ENCODE assay signal across 24 cellular contexts in genomic region chr3:124765197-124765596, GRCh38.
"Had no signal": no experiment of that assay in that cellular context is flagged by ENCODE, and none has a peak within 500 bp of the region (broad histone marks: within the 10 kb centered on the region; RNA-seq: fewer than 3 reads in every experiment).

No MANE protein-coding gene starts in this region.

- H3K4me1 ChIP-seq: colonic mucosa had no signal

- ATAC-seq: activated CD8-positive, alpha-beta memory T cell treated with anti-CD3 and anti-CD28 coated beads, Interleukin-2, amount 10 ng/mL, durations not matched to agents 7 days and 5 days; activated CD8-positive, alpha-beta T cell treated with anti-CD3 and anti-CD28 coated beads for 36 hours; activated naive CD8-positive, alpha-beta T cell treated with anti-CD3 and anti-CD28 coated beads, Interleukin-2, amount 50 U/mL, for 24 hours; body of pancreas; heart right ventricle; naive thymus-derived CD8-positive, alpha-beta T cell; stimulated activated naive CD8-positive, alpha-beta T cell treated with anti-CD3 and anti-CD28 coated beads, Interleukin-15, amount 100 ng/mL, for 72 hours; upper lobe of right lung had no signal

- H3K27me3 ChIP-seq: body of pancreas, colonic mucosa, heart right ventricle, ovary, suprapubic skin, upper lobe of right lung had no signal

- H3K36me3 ChIP-seq: ovary, WERI-Rb-1 had no signal

- H3K27ac Mint-ChIP-seq: activated CD4-positive, alpha-beta T cell treated with anti-CD3 and anti-CD28 coated beads, Interleukin-2, amount 10 ng/mL, durations not matched to agents 7 days and 5 days; activated CD8-positive, alpha-beta memory T cell treated with anti-CD3 and anti-CD28 coated beads, Interleukin-2, amount 10 ng/mL, durations not matched to agents 7 days and 5 days; activated CD8-positive, alpha-beta T cell treated with anti-CD3 and anti-CD28 coated beads for 36 hours; activated naive CD4-positive, alpha-beta T cell treated with anti-CD3 and anti-CD28 coated beads, Interleukin-2, amount 10 ng/mL, durations not matched to agents 7 days and 5 days; activated naive CD8-positive, alpha-beta T cell treated with anti-CD3 and anti-CD28 coated beads, Interleukin-2, amount 50 U/mL, for 24 hours; naive thymus-derived CD8-positive, alpha-beta T cell; stimulated activated naive CD8-positive, alpha-beta T cell treated with anti-CD3 and anti-CD28 coated beads, Interleukin-15, amount 100 ng/mL, for 72 hours; T-helper 2 cell treated with Interferon-gamma antibody and Interleukin-4, amounts not matched to agents 5 μg/mL and 100 μg/mL, for 36 hours had no signal

- H3K9me3 Mint-ChIP-seq: activated CD4-positive, alpha-beta T cell treated with anti-CD3 and anti-CD28 coated beads, Interleukin-2, amount 10 ng/mL, durations not matched to agents 7 days and 5 days; activated CD8-positive, alpha-beta T cell treated with anti-CD3 and anti-CD28 coated beads for 36 hours; activated naive CD4-positive, alpha-beta T cell treated with anti-CD3 and anti-CD28 coated beads, Interleukin-2, amount 10 ng/mL, durations not matched to agents 7 days and 5 days; activated naive CD8-positive, alpha-beta T cell treated with anti-CD3 and anti-CD28 coated beads, Interleukin-2, amount 50 U/mL, for 24 hours; naive thymus-derived CD8-positive, alpha-beta T cell; stimulated activated naive CD8-positive, alpha-beta T cell treated with anti-CD3 and anti-CD28 coated beads, Interleukin-15, amount 100 ng/mL, for 72 hours; T-helper 2 cell treated with Interferon-gamma antibody and Interleukin-4, amounts not matched to agents 5 μg/mL and 100 μg/mL, for 36 hours had no signal

- H3K27me3 Mint-ChIP-seq: activated CD4-positive, alpha-beta T cell treated with anti-CD3 and anti-CD28 coated beads, Interleukin-2, amount 10 ng/mL, durations not matched to agents 7 days and 5 days; activated CD8-positive, alpha-beta T cell treated with anti-CD3 and anti-CD28 coated beads for 36 hours had no signal

- H3K4me3 Mint-ChIP-seq: activated CD4-positive, alpha-beta T cell treated with anti-CD3 and anti-CD28 coated beads, Interleukin-2, amount 10 ng/mL, durations not matched to agents 7 days and 5 days; activated CD8-positive, alpha-beta memory T cell treated with anti-CD3 and anti-CD28 coated beads, Interleukin-2, amount 10 ng/mL, durations not matched to agents 7 days and 5 days; activated CD8-positive, alpha-beta T cell treated with anti-CD3 and anti-CD28 coated beads for 36 hours; activated naive CD4-positive, alpha-beta T cell treated with anti-CD3 and anti-CD28 coated beads, Interleukin-2, amount 10 ng/mL, durations not matched to agents 7 days and 5 days; activated naive CD8-positive, alpha-beta T cell treated with anti-CD3 and anti-CD28 coated beads, Interleukin-2, amount 50 U/mL, for 24 hours; naive thymus-derived CD8-positive, alpha-beta T cell; stimulated activated naive CD8-positive, alpha-beta T cell treated with anti-CD3 and anti-CD28 coated beads, Interleukin-15, amount 100 ng/mL, for 72 hours; T-helper 2 cell treated with Interferon-gamma antibody and Interleukin-4, amounts not matched to agents 5 μg/mL and 100 μg/mL, for 36 hours had no signal

- FAIRE-seq: keratinocyte had no signal

- H3K4me3 ChIP-seq: body of pancreas, colonic mucosa, heart right ventricle, lung, ovary, prostate gland, SK-N-MC, suprapubic skin, upper lobe of right lung had no signal

- H3K27ac ChIP-seq: body of pancreas, colonic mucosa, heart right ventricle, ovary, prostate gland, SK-N-MC, suprapubic skin, upper lobe of right lung, WERI-Rb-1 had no signal

- H3K36me3 Mint-ChIP-seq: activated CD8-positive, alpha-beta memory T cell treated with anti-CD3 and anti-CD28 coated beads, Interleukin-2, amount 10 ng/mL, durations not matched to agents 7 days and 5 days; activated naive CD4-positive, alpha-beta T cell treated with anti-CD3 and anti-CD28 coated beads, Interleukin-2, amount 10 ng/mL, durations not matched to agents 7 days and 5 days; naive thymus-derived CD8-positive, alpha-beta T cell had no signal

- DNase-seq: activated CD4-positive, alpha-beta T cell treated with anti-CD3 and anti-CD28 coated beads, Interleukin-2, amount 10 ng/mL, durations not matched to agents 7 days and 5 days; activated CD4-positive, CD25-positive, alpha-beta regulatory T cell treated with anti-CD3 and anti-CD28 coated beads, Interleukin-2, amount 50 U/mL, for 72 hours; activated CD8-positive, alpha-beta memory T cell treated with anti-CD3 and anti-CD28 coated beads, Interleukin-2, amount 10 ng/mL, durations not matched to agents 7 days and 5 days; activated CD8-positive, alpha-beta T cell treated with anti-CD3 and anti-CD28 coated beads for 36 hours; activated effector memory CD4-positive, alpha-beta T cell treated with anti-CD3 and anti-CD28 coated beads, Interleukin-2, amount 50 U/mL, for 16 hours; activated naive CD4-positive, alpha-beta T cell treated with anti-CD3 and anti-CD28 coated beads, Interleukin-2, amount 10 ng/mL, durations not matched to agents 7 days and 5 days; activated naive CD8-positive, alpha-beta T cell treated with anti-CD3 and anti-CD28 coated beads, Interleukin-2, amount 50 U/mL, for 24 hours; activated T-cell treated with anti-CD3 and anti-CD28 coated beads for 4 hours; body of pancreas; central memory CD4-positive, alpha-beta T cell; colonic mucosa; heart right ventricle; naive thymus-derived CD8-positive, alpha-beta T cell; ovary; stimulated activated CD4-positive, alpha-beta T cell treated with anti-CD3 and anti-CD28 coated beads, Interleukin-1b, Interleukin-23, amount 100 ng/mL, for 48 hours; stimulated activated naive CD8-positive, alpha-beta T cell treated with anti-CD3 and anti-CD28 coated beads, Interleukin-15, amount 100 ng/mL, for 72 hours; upper lobe of right lung; WERI-Rb-1 had no signal

- H3K9me3 ChIP-seq: body of pancreas, colonic mucosa, heart right ventricle, ovary, prostate gland, suprapubic skin, upper lobe of right lung had no signal
